In the genomic region with DNA sequence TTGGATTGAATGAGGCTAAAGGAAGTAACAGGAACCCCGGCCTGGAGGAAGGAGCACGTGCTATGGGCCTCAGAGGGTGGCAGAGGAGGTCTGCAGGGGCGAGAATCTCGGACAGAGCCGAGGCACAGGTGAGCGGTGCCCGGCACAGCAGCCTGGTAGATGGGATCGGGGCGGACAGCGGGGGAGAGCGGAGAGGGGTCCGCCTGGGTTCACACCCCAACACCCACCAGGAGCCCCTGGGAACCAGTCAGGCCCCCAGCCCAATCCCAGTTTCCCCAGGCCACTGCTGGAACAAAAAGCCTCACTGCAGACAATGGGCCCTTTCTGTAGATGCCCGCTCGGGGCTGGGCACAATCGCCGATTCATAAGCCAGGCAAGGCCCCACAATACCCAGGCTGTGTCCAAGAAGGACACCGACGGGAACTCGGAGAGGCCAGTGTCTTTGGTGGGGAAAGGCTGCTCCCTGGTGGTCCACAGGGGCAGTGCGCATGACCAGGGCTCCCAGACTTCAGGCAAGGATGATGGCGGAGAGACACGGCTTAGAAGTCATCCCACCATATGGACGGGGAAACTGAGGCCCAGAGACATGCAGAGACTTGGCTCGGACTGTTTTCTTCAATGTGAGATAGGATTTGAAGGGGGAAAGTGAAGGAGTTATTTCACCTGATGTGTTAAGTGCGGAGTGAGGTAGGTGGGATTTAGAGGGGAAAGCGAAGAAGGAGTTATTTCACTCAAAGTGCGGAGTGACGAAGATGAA, we compare ENCODE assay signal across 9 cellular contexts.
A peak's percentile ranks its signal among the peaks of the same experiment; 100 is the strongest.
DNase-seq lines count a peak whose midpoint lies in the region; ATAC-seq and TF ChIP-seq lines count a peak whose summit lies in the region.
"Had no signal": no experiment of that assay in that cellular context is flagged by ENCODE, and none has a peak within 500 bp of the region (broad histone marks: within the 10 kb centered on the region; RNA-seq: fewer than 3 reads in every experiment).

No MANE protein-coding gene starts in this region.

- no peak overlapping the region for H3K4me3 ChIP-seq in mammary epithelial cell (replicated peaks in 1 of 3; ENCODE audit: insufficient read depth in 1 of 3, low read depth in 2 of 3, low read length in 3 of 3)
- no peak overlapping the region for H3K4me3 ChIP-seq in kidney epithelial cell (ENCODE audit: low read depth, low read length)

- H3K27ac Mint-ChIP-seq in CD14-positive monocyte (no peak overlapping the region), WTC11 (no peak overlapping the region)

- H3K27me3 Mint-ChIP-seq in CD14-positive monocyte (ENCODE audit: low read depth in 3 of 3) (peaks cover 13 to 17% (median 15%) of the 10 kb centered on the region in 3 donors), WTC11 (ENCODE audit: low read depth) (peaks cover 3% of the 10 kb centered on the region; the same call in 1 of the 2 replicates)

- H3K27me3 ChIP-seq in mammary epithelial cell (ENCODE audit: insufficient read depth, low read length) (no peaks in the 10 kb centered on the region), kidney epithelial cell (ENCODE audit: control insufficient read depth, insufficient read depth, low read length) (peaks cover 13% of the 10 kb centered on the region)

- DNase-seq in CD14-positive monocyte (ENCODE audit: low spot score) = peak; percentile 60
- DNase-seq in NCI-H1417 treated with DMSO at 0.1 percent for 48 hours (lab: John Stamatoyannopoulos, UW) = peak; percentile 6
- DNase-seq in WTC11 (ENCODE audit: low spot score) = peak; percentile 86
- peak; percentile 34 for DNase-seq in mammary epithelial cell
- no peak for DNase-seq in kidney epithelial cell (ENCODE audit: low read depth)
- DNase-seq in stimulated activated CD4-positive, alpha-beta T cell treated with anti-CD3 and anti-CD28 coated beads, Interleukin-1b, Interleukin-23, amount 100 ng/mL, for 24 hours (ENCODE audit: low read depth in 4 of 4, low spot score in 1 of 4) = peak; percentile 37 to 65 (median 57)

- H3K4me3 Mint-ChIP-seq in CD14-positive monocyte (no peak overlapping the region), WTC11 (no peak overlapping the region)
- H3K4me3 Mint-ChIP-seq: IgD-negative memory B cell had no signal

- H3K4me1 ChIP-seq in mammary epithelial cell (ENCODE audit: insufficient read depth, low read length) = no peaks in the 10 kb centered on the region

- CTCF ChIA-PET in WTC11 (lab: Charles Lee) = interaction anchor here (0.7 to 1.9 kb wide), 16 partner anchors 10 to 524 kb away, joined by 3 to 12 read pairs (median 4); a partner anchor contains a TSS
- CTCF ChIA-PET in mammary epithelial cell (lab: Charles Lee; ENCODE audit: low non-redundant PET) = no interaction called here

- H3K9me3 Mint-ChIP-seq in CD14-positive monocyte = no peaks in the 10 kb centered on the region
- H3K9me3 Mint-ChIP-seq in WTC11 = no peaks in the 10 kb centered on the region
- H3K9me3 Mint-ChIP-seq: IgD-negative memory B cell had no signal

- 29% methylated on average over 12 of the region's 28 CpGs for WGBS in mammary epithelial cell (ENCODE audit: low coverage, missing lambda C conversion rate)

- no peak overlapping the region for H3K9ac ChIP-seq in mammary epithelial cell (ENCODE audit: insufficient read depth, low read length)

- H3K36me3 ChIP-seq in mammary epithelial cell (ENCODE audit: insufficient read depth, low read length) (no peaks in the 10 kb centered on the region), kidney epithelial cell (ENCODE audit: control insufficient read depth, insufficient read depth, low read length) (no peaks in the 10 kb centered on the region)

- POLR2A ChIA-PET in WTC11 (lab: Charles Lee) = no interaction called here

- dilution Hi-C loops in mammary epithelial cell (cut with HindIII; ENCODE audit: low sequenced_read_pairs) = loop anchor here (25.0 kb wide), 1 partner anchor 422 kb away; a partner anchor contains a TSS

- TF ChIP-seq CTCF in CD14-positive monocyte (IDR thresholded peaks at IDR 0.05) (peak; percentile 99), WTC11 (IDR thresholded peaks at IDR 0.05) (peak; percentile 99), mammary epithelial cell (conservative IDR thresholded peaks at IDR 0.05 in 1 of 2, IDR thresholded peaks at IDR 0.05 in 1 of 2; ENCODE audit: extremely low read depth in 1 of 2, insufficient read depth in 1 of 2, low read depth in 1 of 2, low read length in 2 of 2) (peak; percentile 91 to 98), kidney epithelial cell (IDR thresholded peaks at IDR 0.05; ENCODE audit: insufficient read depth, low read length, poor library complexity, severe bottlenecking) (peak; percentile 93)

- H3K27ac ChIP-seq in mammary epithelial cell (ENCODE audit: insufficient read depth, low read depth, low read length) = no peak overlapping the region

- H3K9me3 ChIP-seq in mammary epithelial cell (replicated peaks; ENCODE audit: insufficient read depth, low read length) = no peaks in the 10 kb centered on the region

- no TSS peak for BruUV-seq in mammary epithelial cell (replicated peaks; lab: Mats Ljungman, UMichigan)

- H4K20me1 ChIP-seq in mammary epithelial cell (ENCODE audit: insufficient read depth, low read length) = no peaks in the 10 kb centered on the region

- H2AFZ ChIP-seq in mammary epithelial cell (ENCODE audit: low read depth, low read length) = no peak overlapping the region

- H3K4me2 ChIP-seq in mammary epithelial cell (ENCODE audit: insufficient read depth, low read depth, low read length) = no peak overlapping the region

- no peaks in the 10 kb centered on the region for H3K36me3 Mint-ChIP-seq in CD14-positive monocyte
- no peaks in the 10 kb centered on the region for H3K36me3 Mint-ChIP-seq in WTC11
- H3K36me3 Mint-ChIP-seq: IgD-negative memory B cell had no signal

- H3K4me1 Mint-ChIP-seq in CD14-positive monocyte (no peaks in the 10 kb centered on the region), WTC11 (peaks cover 11% of the 10 kb centered on the region)

- intact Hi-C loops in CD14-positive monocyte (cut with micrococcal nuclease) (loop anchor here (1.0 to 5.0 kb wide), 4 partner anchors 426 to 520 kb away; no protein-coding TSS in a partner anchor), mammary epithelial cell (cut with micrococcal nuclease) (loop anchor here (1.0 kb wide), 3 partner anchors 178 to 516 kb away; no protein-coding TSS in a partner anchor)

- H3K79me2 ChIP-seq in mammary epithelial cell (ENCODE audit: insufficient read depth, low read length) = no peaks in the 10 kb centered on the region

- in situ Hi-C loops in mammary epithelial cell (cut with MboI; ENCODE audit: low sequenced_read_pairs in 2 of 2) = loop anchor here (10.0 to 25.0 kb wide), 2 partner anchors 422 to 514 kb away; a partner anchor contains a TSS

- ATAC-seq in GM21576 (IDR thresholded peaks at IDR 0.05; ENCODE audit: unreplicated experiment) (peak; percentile 67), WTC11 (peak; percentile 84), GM21447 (IDR thresholded peaks at IDR 0.05; ENCODE audit: unreplicated experiment) (no peak)

TF ChIP-seq in WTC11, 78 proteins besides CTCF, POLR2A, EP300 and RAD21 (continues in another document):
- TF ChIP-seq NR3C1 (CRISPR knock-in tag; conservative IDR thresholded peaks at IDR 0.05; ENCODE audit: low read depth) (no peak), SMAD3 (CRISPR knock-in tag; IDR thresholded peaks at IDR 0.05; ENCODE audit: borderline replicate concordance) (no peak), IRF2 (CRISPR knock-in tag; IDR thresholded peaks at IDR 0.05; ENCODE audit: borderline replicate concordance, low read depth) (no peak), OVOL2 (CRISPR knock-in tag; IDR thresholded peaks at IDR 0.05; ENCODE audit: borderline replicate concordance) (no peak), SMAD4 (CRISPR knock-in tag; IDR thresholded peaks at IDR 0.05) (no peak), NFATC4 (CRISPR knock-in tag; IDR thresholded peaks at IDR 0.05) (no peak)
- TF ChIP-seq, protein P1, sequence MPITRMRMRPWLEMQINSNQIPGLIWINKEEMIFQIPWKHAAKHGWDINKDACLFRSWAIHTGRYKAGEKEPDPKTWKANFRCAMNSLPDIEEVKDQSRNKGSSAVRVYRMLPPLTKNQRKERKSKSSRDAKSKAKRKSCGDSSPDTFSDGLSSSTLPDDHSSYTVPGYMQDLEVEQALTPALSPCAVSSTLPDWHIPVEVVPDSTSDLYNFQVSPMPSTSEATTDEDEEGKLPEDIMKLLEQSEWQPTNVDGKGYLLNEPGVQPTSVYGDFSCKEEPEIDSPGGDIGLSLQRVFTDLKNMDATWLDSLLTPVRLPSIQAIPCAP (CRISPR knock-in tag; IDR thresholded peaks at IDR 0.05) = no peak
- TF ChIP-seq, protein P2, sequence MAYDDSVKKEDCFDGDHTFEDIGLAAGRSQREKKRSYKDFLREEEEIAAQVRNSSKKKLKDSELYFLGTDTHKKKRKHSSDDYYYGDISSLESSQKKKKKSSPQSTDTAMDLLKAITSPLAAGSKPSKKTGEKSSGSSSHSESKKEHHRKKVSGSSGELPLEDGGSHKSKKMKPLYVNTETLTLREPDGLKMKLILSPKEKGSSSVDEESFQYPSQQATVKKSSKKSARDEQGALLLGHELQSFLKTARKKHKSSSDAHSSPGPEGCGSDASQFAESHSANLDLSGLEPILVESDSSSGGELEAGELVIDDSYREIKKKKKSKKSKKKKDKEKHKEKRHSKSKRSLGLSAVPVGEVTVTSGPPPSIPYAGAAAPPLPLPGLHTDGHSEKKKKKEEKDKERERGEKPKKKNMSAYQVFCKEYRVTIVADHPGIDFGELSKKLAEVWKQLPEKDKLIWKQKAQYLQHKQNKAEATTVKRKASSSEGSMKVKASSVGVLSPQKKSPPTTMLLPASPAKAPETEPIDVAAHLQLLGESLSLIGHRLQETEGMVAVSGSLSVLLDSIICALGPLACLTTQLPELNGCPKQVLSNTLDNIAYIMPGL (CRISPR knock-in tag; IDR thresholded peaks at IDR 0.05) = 0 out of 2 replicates have a peak, but pooled peaks have one; percentile 41
- TF ChIP-seq, protein P3, sequence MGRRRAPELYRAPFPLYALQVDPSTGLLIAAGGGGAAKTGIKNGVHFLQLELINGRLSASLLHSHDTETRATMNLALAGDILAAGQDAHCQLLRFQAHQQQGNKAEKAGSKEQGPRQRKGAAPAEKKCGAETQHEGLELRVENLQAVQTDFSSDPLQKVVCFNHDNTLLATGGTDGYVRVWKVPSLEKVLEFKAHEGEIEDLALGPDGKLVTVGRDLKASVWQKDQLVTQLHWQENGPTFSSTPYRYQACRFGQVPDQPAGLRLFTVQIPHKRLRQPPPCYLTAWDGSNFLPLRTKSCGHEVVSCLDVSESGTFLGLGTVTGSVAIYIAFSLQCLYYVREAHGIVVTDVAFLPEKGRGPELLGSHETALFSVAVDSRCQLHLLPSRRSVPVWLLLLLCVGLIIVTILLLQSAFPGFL (CRISPR knock-in tag; IDR thresholded peaks at IDR 0.05; ENCODE audit: borderline replicate concordance) = no peak
- TF ChIP-seq, protein P4, sequence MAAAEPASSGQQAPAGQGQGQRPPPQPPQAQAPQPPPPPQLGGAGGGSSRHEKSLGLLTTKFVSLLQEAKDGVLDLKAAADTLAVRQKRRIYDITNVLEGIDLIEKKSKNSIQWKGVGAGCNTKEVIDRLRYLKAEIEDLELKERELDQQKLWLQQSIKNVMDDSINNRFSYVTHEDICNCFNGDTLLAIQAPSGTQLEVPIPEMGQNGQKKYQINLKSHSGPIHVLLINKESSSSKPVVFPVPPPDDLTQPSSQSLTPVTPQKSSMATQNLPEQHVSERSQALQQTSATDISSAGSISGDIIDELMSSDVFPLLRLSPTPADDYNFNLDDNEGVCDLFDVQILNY (CRISPR knock-in tag; IDR thresholded peaks at IDR 0.05) = no peak
